Comparison of ENCODE assay signal across 18 cellular contexts in the genomic region with DNA sequence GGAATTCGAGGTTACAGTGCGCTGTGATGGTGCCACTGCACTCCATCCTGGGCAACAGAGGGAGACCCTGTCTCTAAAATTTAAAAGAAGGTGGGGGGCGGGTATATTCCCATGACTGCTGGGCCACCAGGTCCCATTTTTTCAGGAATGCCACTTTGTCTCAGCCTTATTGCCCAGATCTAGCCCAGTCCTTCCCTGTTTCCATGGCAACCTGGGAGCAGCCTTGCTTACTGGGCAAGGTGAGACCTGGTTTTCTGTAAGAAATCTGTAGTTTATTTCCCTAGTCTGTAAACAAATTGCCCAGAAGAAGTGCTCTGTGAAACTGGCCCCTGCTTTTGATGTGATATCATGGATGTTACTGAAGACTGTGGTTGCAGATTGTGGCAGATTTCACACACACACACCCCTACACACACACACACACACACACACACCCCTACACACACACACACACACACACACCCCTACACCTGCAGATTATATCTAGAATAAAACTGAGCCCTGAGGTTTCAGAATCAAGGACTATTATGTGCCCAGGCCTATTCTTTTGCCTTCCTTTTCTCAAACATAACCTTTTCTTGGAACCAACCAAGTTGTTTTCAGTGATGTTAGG. TPM values are rescaled to one million over a fixed set of nuclear protein-coding genes. Genes with fewer than 3 reads are reported as not detected.
DNase-seq lines count a peak whose midpoint lies in the region.
"Had no signal": no experiment of that assay in that cellular context is flagged by ENCODE, and none has a peak within 500 bp of the region (broad histone marks: within the 10 kb centered on the region; RNA-seq: fewer than 3 reads in every experiment).

No MANE protein-coding gene starts in this region.

- H3K27me3 Mint-ChIP-seq in CD4-positive, alpha-beta memory T cell, result no peaks in the 10 kb centered on the region
- no peaks in the 10 kb centered on the region for H3K27me3 Mint-ChIP-seq in activated T-helper 1 cell treated with anti-CD3 and anti-CD28 coated beads, Interleukin-12 subunit alpha, Interleukin-12 subunit beta, Interleukin-2, Interleukin-4 antibody, amounts not matched to agents 30 ng/mL and 10 ng/mL and 1 ng/mL, durations not matched to agents 14 hours and 24 hours and 36 hours (ENCODE audit: insufficient read depth)

- H2BK5ac ChIP-seq in mesendoderm (ENCODE audit: low read length), result no peak overlapping the region

- no peak overlapping the region for H2BK120ac ChIP-seq in mesendoderm (ENCODE audit: low read depth, low read length)

- peak overlapping the region; percentile 53 to 95 (median 80) for H3K4me3 Mint-ChIP-seq in CD4-positive, alpha-beta memory T cell
- no peak overlapping the region for H3K4me3 Mint-ChIP-seq in activated T-helper 1 cell treated with anti-CD3 and anti-CD28 coated beads, Interleukin-12 subunit alpha, Interleukin-12 subunit beta, Interleukin-2, Interleukin-4 antibody, amounts not matched to agents 30 ng/mL and 10 ng/mL and 1 ng/mL, durations not matched to agents 14 hours and 24 hours and 36 hours
- H3K4me3 Mint-ChIP-seq: H9 had no signal

- no peak overlapping the region for H2BK15ac ChIP-seq in mesendoderm (replicated peaks; ENCODE audit: low read depth)

- DNase-seq in NCI-H2227 (lab: John Stamatoyannopoulos, UW; ENCODE audit: unreplicated experiment), result peak; percentile 6
- DNase-seq in NCI-H2227 treated with DMSO at 0.1 percent for 48 hours (lab: John Stamatoyannopoulos, UW), result no peak
- DNase-seq in CD4-positive, alpha-beta memory T cell, result no peak
- DNase-seq in activated T-helper 1 cell treated with anti-CD3 and anti-CD28 coated beads, Interleukin-12 subunit alpha, Interleukin-12 subunit beta, Interleukin-2, Interleukin-4 antibody, amounts not matched to agents 30 ng/mL and 10 ng/mL and 1 ng/mL, durations not matched to agents 14 hours and 24 hours and 36 hours (ENCODE audit: low spot score), result no peak
- DNase-seq in mesendoderm, result peak; percentile 37
- DNase-seq in RKO (ENCODE audit: low spot score), result no peak
- no peak for DNase-seq in foreskin melanocyte
- DNase-seq in NCI-H2107 (lab: John Stamatoyannopoulos, UW), result no peak
- DNase-seq: adrenal gland; C1 segment of cervical spinal cord; H9; KBM-7; NCI-H1092; NCI-H2171 treated with DMSO at 0.1 percent for 48 hours; right lobe of liver; stimulated activated CD4-positive, alpha-beta T cell treated with anti-CD3 and anti-CD28 coated beads, Interleukin-2, amount 100 ng/mL, for 24 hours had no signal

- H2AK5ac ChIP-seq in mesendoderm (ENCODE audit: low read length), result no peak overlapping the region

- peak overlapping the region; percentile 74 for H3K27ac ChIP-seq in CD4-positive, alpha-beta memory T cell (ENCODE audit: low read depth, low read length)
- no peak overlapping the region for H3K27ac ChIP-seq in mesendoderm (ENCODE audit: low read depth, low read length)
- H3K27ac ChIP-seq: right lobe of liver, vagina had no signal

- POLR2A ChIA-PET in CD4-positive, alpha-beta memory T cell (lab: Charles Lee; ENCODE audit: partially characterized antibody), result interaction anchor here (1.6 to 29.4 kb wide), 4 partner anchors 3 to 123 kb away, joined by 3 to 1226 read pairs (median 615); partner anchors contain the start of gene OGDH

- no peaks in the 10 kb centered on the region for H3K27me3 ChIP-seq in CD4-positive, alpha-beta memory T cell (ENCODE audit: insufficient read depth, low read length)
- no peaks in the 10 kb centered on the region for H3K27me3 ChIP-seq in mesendoderm (ENCODE audit: insufficient read depth, low read length, poor library complexity)
- H3K27me3 ChIP-seq: adrenal gland, right lobe of liver, vagina had no signal

- H3K23ac ChIP-seq in mesendoderm (ENCODE audit: low read length), result no peak overlapping the region

- H3K36me3 Mint-ChIP-seq in CD4-positive, alpha-beta memory T cell, result peaks cover 29 to 46% of the 10 kb centered on the region in 2 donors
- peaks cover 44% of the 10 kb centered on the region for H3K36me3 Mint-ChIP-seq in activated T-helper 1 cell treated with anti-CD3 and anti-CD28 coated beads, Interleukin-12 subunit alpha, Interleukin-12 subunit beta, Interleukin-2, Interleukin-4 antibody, amounts not matched to agents 30 ng/mL and 10 ng/mL and 1 ng/mL, durations not matched to agents 14 hours and 24 hours and 36 hours (ENCODE audit: low read depth)

- CTCF ChIA-PET in CD4-positive, alpha-beta memory T cell (lab: Charles Lee; ENCODE audit: partially characterized antibody), result interaction anchor here (1.0 to 3.4 kb wide), 3 partner anchors 8 to 13 kb away, joined by 3 to 17 read pairs (median 15); no protein-coding TSS in a partner anchor

- peaks cover 18% of the 10 kb centered on the region for H3K79me2 ChIP-seq in mesendoderm (ENCODE audit: control insufficient read depth, insufficient read depth, low read length)

- H3K4me1 Mint-ChIP-seq in CD4-positive, alpha-beta memory T cell, result peaks cover 65 to 90% (median 76%) of the 10 kb centered on the region in 4 donors
- H3K4me1 Mint-ChIP-seq in activated T-helper 1 cell treated with anti-CD3 and anti-CD28 coated beads, Interleukin-12 subunit alpha, Interleukin-12 subunit beta, Interleukin-2, Interleukin-4 antibody, amounts not matched to agents 30 ng/mL and 10 ng/mL and 1 ng/mL, durations not matched to agents 14 hours and 24 hours and 36 hours (ENCODE audit: low read depth), result peaks cover 72% of the 10 kb centered on the region

- H3K9me3 Mint-ChIP-seq in CD4-positive, alpha-beta memory T cell, result peaks cover 0 to 2% (median 0%) of the 10 kb centered on the region in 8 donors
- no peaks in the 10 kb centered on the region for H3K9me3 Mint-ChIP-seq in activated T-helper 1 cell treated with anti-CD3 and anti-CD28 coated beads, Interleukin-12 subunit alpha, Interleukin-12 subunit beta, Interleukin-2, Interleukin-4 antibody, amounts not matched to agents 30 ng/mL and 10 ng/mL and 1 ng/mL, durations not matched to agents 14 hours and 24 hours and 36 hours
- H3K9me3 Mint-ChIP-seq: H9 had no signal

- H3K4ac ChIP-seq in mesendoderm (ENCODE audit: low read depth, low read length), result no peak overlapping the region

- no peak overlapping the region for H3K18ac ChIP-seq in mesendoderm (ENCODE audit: low read length)

- peaks cover 89% of the 10 kb centered on the region for H3K4me1 ChIP-seq in CD4-positive, alpha-beta memory T cell (ENCODE audit: insufficient read depth, low read length)
- H3K4me1 ChIP-seq in mesendoderm (ENCODE audit: control insufficient read depth, low read depth, low read length), result no peaks in the 10 kb centered on the region

- H3K79me1 ChIP-seq in mesendoderm (ENCODE audit: low read length), result peaks cover 15% of the 10 kb centered on the region

- intact Hi-C loops in CD4-positive, alpha-beta memory T cell (cut with micrococcal nuclease), result no loop called here
- intact Hi-C loops in activated T-helper 1 cell treated with anti-CD3 and anti-CD28 coated beads, Interleukin-12 subunit alpha, Interleukin-12 subunit beta, Interleukin-2, Interleukin-4 antibody, amounts not matched to agents 30 ng/mL and 10 ng/mL and 1 ng/mL, durations not matched to agents 14 hours and 24 hours and 36 hours (cut with micrococcal nuclease), result loop anchor here (1.0 kb wide), 1 partner anchor 9 kb away; no protein-coding TSS in a partner anchor

- no peaks in the 10 kb centered on the region for H3K9me3 ChIP-seq in CD4-positive, alpha-beta memory T cell (ENCODE audit: control insufficient read depth in 1 of 2, low read length in 2 of 2)
- H3K9me3 ChIP-seq: adrenal gland, mucosa of descending colon, right lobe of liver, vagina had no signal

- H3K56ac ChIP-seq in mesendoderm (ENCODE audit: low read length), result no peak overlapping the region

- no peak overlapping the region for H3K9ac ChIP-seq in mesendoderm (ENCODE audit: low read length)

- no peak overlapping the region for H4K8ac ChIP-seq in mesendoderm (ENCODE audit: low read depth, low read length)

- no peak overlapping the region for H3K4me2 ChIP-seq in mesendoderm (ENCODE audit: low read length)

- H3K27ac Mint-ChIP-seq in CD4-positive, alpha-beta memory T cell, result peak overlapping the region; percentile 91 to 99 (median 96)
- peak overlapping the region; percentile 73 for H3K27ac Mint-ChIP-seq in activated T-helper 1 cell treated with anti-CD3 and anti-CD28 coated beads, Interleukin-12 subunit alpha, Interleukin-12 subunit beta, Interleukin-2, Interleukin-4 antibody, amounts not matched to agents 30 ng/mL and 10 ng/mL and 1 ng/mL, durations not matched to agents 14 hours and 24 hours and 36 hours

- H4K5ac ChIP-seq in mesendoderm (ENCODE audit: low read length), result no peak overlapping the region

- peak overlapping the region in 1 of 2 donors; percentile 20 for H3K4me3 ChIP-seq in CD4-positive, alpha-beta memory T cell (ENCODE audit: low read length in 2 of 2)
- H3K4me3 ChIP-seq in mesendoderm (ENCODE audit: low read length), result no peak overlapping the region
- H3K4me3 ChIP-seq: adrenal gland, mucosa of descending colon, right lobe of liver, vagina had no signal

- no CpG with 5 or more reads among the region's 3 CpGs for WGBS in mesendoderm (ENCODE audit: extremely low coverage, insufficient coverage, low lambda C conversion rate)

- peaks cover 20% of the 10 kb centered on the region for H3K36me3 ChIP-seq in CD4-positive, alpha-beta memory T cell (ENCODE audit: insufficient read depth, low read length)
- H3K36me3 ChIP-seq in mesendoderm (ENCODE audit: control insufficient read depth, insufficient read depth, low read length), result peaks cover 2% of the 10 kb centered on the region

RNA-seq across cellular contexts. Expression of gene OGDH, which starts 19.6 kb away (rescaled TPM):
- 100 to 1,000 TPM; 116 to 126 TPM for total RNA-seq in CD4-positive, alpha-beta memory T cell
- 10 to 100 TPM; 42.2 to 61.6 TPM for polyA plus RNA-seq in CD4-positive, alpha-beta memory T cell
- 101 and 105 TPM in 2 replicates for total RNA-seq in activated T-helper 1 cell treated with anti-CD3 and anti-CD28 coated beads, Interleukin-12 subunit alpha, Interleukin-12 subunit beta, Interleukin-2, Interleukin-4 antibody, amounts not matched to agents 30 ng/mL and 10 ng/mL and 1 ng/mL, durations not matched to agents 14 hours and 24 hours and 36 hours
- polyA plus RNA-seq in mesendoderm (2013, experiment 1 of 2), result 40.8 TPM
- polyA plus RNA-seq in mesendoderm (2013, experiment 2 of 2), result 40.9 TPM

RNA-seq across cellular contexts. Expression of gene TMED4, which starts 44.0 kb away (rescaled TPM):
- 100 to 1,000 TPM; 108 to 110 TPM for total RNA-seq in CD4-positive, alpha-beta memory T cell
- 10 to 100 TPM; 65.4 to 68.1 TPM for polyA plus RNA-seq in CD4-positive, alpha-beta memory T cell
- 74.9 and 79.6 TPM in 2 replicates for total RNA-seq in activated T-helper 1 cell treated with anti-CD3 and anti-CD28 coated beads, Interleukin-12 subunit alpha, Interleukin-12 subunit beta, Interleukin-2, Interleukin-4 antibody, amounts not matched to agents 30 ng/mL and 10 ng/mL and 1 ng/mL, durations not matched to agents 14 hours and 24 hours and 36 hours
- polyA plus RNA-seq in mesendoderm (2013, experiment 1 of 2), result 24.1 TPM
- polyA plus RNA-seq in mesendoderm (2013, experiment 2 of 2), result 24.4 TPM

RNA-seq across cellular contexts. Expression of gene DDX56, which starts 52.3 kb away (rescaled TPM):
- 100 to 1,000 TPM; 109 to 114 TPM for total RNA-seq in CD4-positive, alpha-beta memory T cell
- polyA plus RNA-seq in CD4-positive, alpha-beta memory T cell, result 10 to 100 TPM; 48.9 to 50.5 TPM
- 165 and 166 TPM in 2 replicates for total RNA-seq in activated T-helper 1 cell treated with anti-CD3 and anti-CD28 coated beads, Interleukin-12 subunit alpha, Interleukin-12 subunit beta, Interleukin-2, Interleukin-4 antibody, amounts not matched to agents 30 ng/mL and 10 ng/mL and 1 ng/mL, durations not matched to agents 14 hours and 24 hours and 36 hours
- 79.9 TPM for polyA plus RNA-seq in mesendoderm (2013, experiment 1 of 2)
- 72.0 TPM for polyA plus RNA-seq in mesendoderm (2013, experiment 2 of 2)

Comparison
In these comparisons a context has a peak if more than half of its experiments do, and no peak if none do; other contexts are left out.
1. DNase-seq: peak in NCI-H2227 (single experiment) and mesendoderm (single experiment); none in NCI-H2227 treated with DMSO at 0.1 percent for 48 hours (single experiment), CD4-positive, alpha-beta memory T cell (0 of 5), activated T-helper 1 cell treated with anti-CD3 and anti-CD28 coated beads, Interleukin-12 subunit alpha, Interleukin-12 subunit beta, Interleukin-2, Interleukin-4 antibody, amounts not matched to agents 30 ng/mL and 10 ng/mL and 1 ng/mL, durations not matched to agents 14 hours and 24 hours and 36 hours (single experiment), RKO (single experiment), foreskin melanocyte (single experiment) and NCI-H2107 (single experiment).